In the genomic region with DNA sequence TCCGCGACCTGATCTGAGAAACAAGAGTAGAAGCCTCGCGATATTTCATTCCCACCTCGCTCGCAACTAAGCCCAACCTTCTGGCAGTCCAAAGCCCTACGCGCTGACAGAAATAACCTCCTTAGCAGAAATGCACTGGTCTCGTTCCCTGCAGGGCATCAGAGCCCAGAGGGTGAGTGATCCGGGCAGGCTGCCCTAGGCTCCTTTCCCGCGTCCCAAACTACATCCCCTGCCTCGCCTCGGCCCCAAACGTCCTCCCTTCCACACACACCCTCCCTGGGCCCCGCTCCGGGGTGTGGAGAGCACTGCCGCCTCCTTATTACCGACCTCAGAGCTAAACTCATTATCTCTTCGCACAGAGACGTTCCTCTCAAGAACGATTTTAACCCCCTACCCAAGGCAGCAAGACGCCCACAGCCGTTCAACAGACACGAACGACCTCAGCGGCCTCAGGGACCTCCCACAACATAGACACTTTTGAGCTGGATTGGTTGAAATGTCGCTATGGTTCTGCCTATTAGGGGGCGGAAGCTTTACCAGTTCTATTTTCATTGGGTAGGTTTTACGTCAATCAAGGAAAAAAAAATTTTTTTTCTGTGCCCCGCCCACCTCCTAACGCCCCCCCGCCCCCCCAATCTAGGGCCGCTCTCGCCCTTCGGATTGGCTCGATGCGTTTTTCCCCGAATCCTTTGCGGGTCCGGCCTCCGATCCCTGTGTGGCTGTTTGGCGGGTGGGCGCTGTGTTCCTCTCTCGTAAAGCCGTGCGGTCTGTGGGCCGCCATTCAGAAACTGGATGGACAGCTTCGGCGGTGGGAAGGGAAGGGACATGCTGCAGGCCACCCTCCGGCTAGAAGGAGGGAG, we compare ENCODE assay signal across 8 cellular contexts. TPM values are rescaled to one million over a fixed set of nuclear protein-coding genes. Genes with fewer than 3 reads are reported as not detected.
DNase-seq lines count a peak whose midpoint lies in the region; ATAC-seq, FAIRE-seq and TF ChIP-seq lines count a peak whose summit lies in the region.

CETN3 (minus strand) TSS at position 439 of the 860 bp plus-strand sequence; CDS start at position 344, 95 bp downstream.

- no peaks in the 10 kb centered on the region for H3K9me3 ChIP-seq in psoas muscle

- DNase-seq in NCI-H1694 treated with DMSO at 0.1 percent for 48 hours (lab: John Stamatoyannopoulos, UW) (peak; percentile 93), T-helper 2 cell (peak; percentile 80 to 95 (median 84)), anterior cingulate cortex (lab: John Stamatoyannopoulos, UW) (peak; percentile 75 to 99 (median 94)), left ventricle myocardium superior (peak; percentile 93), psoas muscle (peak; percentile 91 to 96), urothelium cell line (ENCODE audit: low spot score) (peak; percentile 93)

- ATAC-seq in GM18499 (IDR thresholded peaks at IDR 0.05; ENCODE audit: insufficient read depth, unreplicated experiment) (peak; percentile 86), HG02938 (IDR thresholded peaks at IDR 0.05; ENCODE audit: unreplicated experiment) (peak; percentile 95), left ventricle myocardium superior (peak; percentile 99), psoas muscle (peak; percentile 96 to 97 (median 97))

- no peak for TF ChIP-seq CTCF in psoas muscle (IDR thresholded peaks at IDR 0.05)

- peaks cover 0 to 16% of the 10 kb centered on the region in 2 donors for H3K36me3 ChIP-seq in psoas muscle (ENCODE audit: insufficient read depth in 1 of 2, low read depth in 1 of 2)

- peak within 1 kb of the TSS; percentile 98 for H3K27ac ChIP-seq in psoas muscle

- intact Hi-C loops in left ventricle myocardium superior (cut with micrococcal nuclease), result no loop called here
- intact Hi-C loops in psoas muscle (cut with DNase I), result loop anchor here in 1 of 2 donors (5.0 kb wide), 1 partner anchor 63 kb away; the partner anchor contains the start of genes MBLAC2 and POLR3G

- FAIRE-seq in urothelium cell line (lab: Jason Lieb, UNC), result no peak

- 0% methylated on average over 51 of the region's 51 CpGs for whole genome bisulfite sequencing in psoas muscle, 3 donors

- H3K4me3 ChIP-seq in psoas muscle, result peak within 1 kb of the TSS; percentile 90

- H3K27me3 ChIP-seq in psoas muscle (ENCODE audit: insufficient read depth in 3 of 3, low read length in 2 of 3), result no peaks in the 10 kb centered on the region

- H3K4me1 ChIP-seq in psoas muscle, result peaks cover 15% of the 10 kb centered on the region

RNA-seq across cellular contexts. Expression of gene CETN3, which starts in this region (rescaled TPM):
- 26.9 TPM for total RNA-seq in left ventricle myocardium superior
- 10 to 100 TPM in 2 of 4 donors, 1 to 10 TPM in 2; 6.2 to 11.1 (median 9.8) TPM for total RNA-seq in psoas muscle
- polyA plus RNA-seq in psoas muscle, result 10 to 100 TPM in 2 of 3 donors, 1 to 10 TPM in 1; 9.9 to 11.2 (median 11.0) TPM

Comparison
In these comparisons a context has a peak if more than half of its experiments do, and no peak if none do; other contexts are left out.
1. Peak in every context shown above with its lines: DNase-seq, ATAC-seq, H3K4me3 ChIP-seq and H3K27ac ChIP-seq.